ENCODE assay signal across 8 cellular contexts in genomic region chr1:90850181-90850924, GRCh38.
DNase-seq lines count a peak whose midpoint lies in the region; ATAC-seq lines count a peak whose summit lies in the region.

No MANE protein-coding gene starts in this region.

- peaks cover 0 to 3% (median 0%) of the 10 kb centered on the region in 3 donors for H3K9me3 Mint-ChIP-seq in IgD-negative memory B cell
- H3K9me3 Mint-ChIP-seq in activated naive CD8-positive, alpha-beta T cell treated with anti-CD3 and anti-CD28 coated beads, Interleukin-2, amount 50 U/mL, for 24 hours: no peaks in the 10 kb centered on the region

- DNase-seq in NCI-H1105 (lab: John Stamatoyannopoulos, UW) (peak; percentile 13), NCI-H1105 treated with DMSO at 0.1 percent for 48 hours (lab: John Stamatoyannopoulos, UW) (no peak), activated gamma-delta T cell (lab: John Stamatoyannopoulos, UW) (no peak), HCEC 1CT (no peak)
- DNase-seq in activated naive CD8-positive, alpha-beta T cell treated with anti-CD3 and anti-CD28 coated beads, Interleukin-2, amount 50 U/mL, for 24 hours: no peak

- no peaks in the 10 kb centered on the region for H3K27me3 ChIP-seq in skeletal muscle tissue (ENCODE audit: control insufficient read depth in 3 of 3, insufficient read depth in 3 of 3, low read length in 3 of 3)

- no peaks in the 10 kb centered on the region for H3K36me3 Mint-ChIP-seq in IgD-negative memory B cell
- H3K36me3 Mint-ChIP-seq in activated naive CD8-positive, alpha-beta T cell treated with anti-CD3 and anti-CD28 coated beads, Interleukin-2, amount 50 U/mL, for 24 hours (ENCODE audit: low read depth): no peaks in the 10 kb centered on the region

- H3K4me3 ChIP-seq in iPS-11a (ENCODE audit: low read depth, low read length) (peak overlapping the region; percentile 61), skeletal muscle tissue (ENCODE audit: low read length in 3 of 3) (peak overlapping the region; percentile 83 to 91 (median 88))

- peak overlapping the region; percentile 13 for H3K27ac ChIP-seq in skeletal muscle tissue (ENCODE audit: low read depth, low read length)

- no peak for ATAC-seq in activated naive CD8-positive, alpha-beta T cell treated with anti-CD3 and anti-CD28 coated beads, Interleukin-2, amount 50 U/mL, for 24 hours

- no peaks in the 10 kb centered on the region for H3K36me3 ChIP-seq in skeletal muscle tissue (ENCODE audit: control insufficient read depth in 3 of 3, insufficient read depth in 3 of 3, low read length in 3 of 3)

- H3K9ac ChIP-seq in skeletal muscle tissue (ENCODE audit: low read depth in 1 of 3, low read length in 3 of 3): peak overlapping the region; percentile 80 to 84 (median 83)

- peaks cover 2 to 16% (median 15%) of the 10 kb centered on the region in 3 donors for H3K4me1 ChIP-seq in skeletal muscle tissue (ENCODE audit: control insufficient read depth in 3 of 3, insufficient read depth in 3 of 3, low read length in 3 of 3)

- no peaks in the 10 kb centered on the region for H3K9me3 ChIP-seq in skeletal muscle tissue (ENCODE audit: control insufficient read depth in 3 of 3, low read length in 3 of 3)

- peak overlapping the region; percentile 84 to 96 (median 94) for H3K4me3 Mint-ChIP-seq in IgD-negative memory B cell
- H3K4me3 Mint-ChIP-seq in activated naive CD8-positive, alpha-beta T cell treated with anti-CD3 and anti-CD28 coated beads, Interleukin-2, amount 50 U/mL, for 24 hours: peak overlapping the region; percentile 72

- peak overlapping the region in 2 of 3 donors; percentile 32 to 63 for H3K27ac Mint-ChIP-seq in IgD-negative memory B cell
- H3K27ac Mint-ChIP-seq in activated naive CD8-positive, alpha-beta T cell treated with anti-CD3 and anti-CD28 coated beads, Interleukin-2, amount 50 U/mL, for 24 hours: no peak overlapping the region

- H3K27me3 Mint-ChIP-seq in IgD-negative memory B cell: peaks cover 26% of the 10 kb centered on the region
- peaks cover 68% of the 10 kb centered on the region for H3K27me3 Mint-ChIP-seq in activated naive CD8-positive, alpha-beta T cell treated with anti-CD3 and anti-CD28 coated beads, Interleukin-2, amount 50 U/mL, for 24 hours

- peaks cover 3 to 10% (median 6%) of the 10 kb centered on the region in 3 donors for H3K4me1 Mint-ChIP-seq in IgD-negative memory B cell
- H3K4me1 Mint-ChIP-seq in activated naive CD8-positive, alpha-beta T cell treated with anti-CD3 and anti-CD28 coated beads, Interleukin-2, amount 50 U/mL, for 24 hours: peaks cover 8% of the 10 kb centered on the region
